ENCODE assay signal across 2 cellular contexts in genomic region chr19:40599331-40600085, GRCh38.
TF ChIP-seq lines count a peak whose summit lies in the region.

No MANE protein-coding gene starts in this region.

TF ChIP-seq in GM23338, 12 proteins besides CTCF, POLR2A, EP300 and RAD21:
- TF ChIP-seq JUNB (IDR thresholded peaks at IDR 0.05; ENCODE audit: unreplicated experiment) (no peak), POLR2AphosphoS5 (IDR thresholded peaks at IDR 0.05; ENCODE audit: low read depth) (no peak), NANOG (IDR thresholded peaks at IDR 0.05; ENCODE audit: borderline replicate concordance) (no peak), EZH2 (IDR thresholded peaks at IDR 0.05; ENCODE audit: low read depth, unreplicated experiment) (peak; percentile 56), ZNF331 (CRISPR knock-in tag; IDR thresholded peaks at IDR 0.05; ENCODE audit: low read depth) (no peak), STAT1 (IDR thresholded peaks at IDR 0.05; ENCODE audit: unreplicated experiment) (no peak), ZNF462 (CRISPR knock-in tag; IDR thresholded peaks at IDR 0.05) (no peak)
- TF ChIP-seq, protein P1, sequence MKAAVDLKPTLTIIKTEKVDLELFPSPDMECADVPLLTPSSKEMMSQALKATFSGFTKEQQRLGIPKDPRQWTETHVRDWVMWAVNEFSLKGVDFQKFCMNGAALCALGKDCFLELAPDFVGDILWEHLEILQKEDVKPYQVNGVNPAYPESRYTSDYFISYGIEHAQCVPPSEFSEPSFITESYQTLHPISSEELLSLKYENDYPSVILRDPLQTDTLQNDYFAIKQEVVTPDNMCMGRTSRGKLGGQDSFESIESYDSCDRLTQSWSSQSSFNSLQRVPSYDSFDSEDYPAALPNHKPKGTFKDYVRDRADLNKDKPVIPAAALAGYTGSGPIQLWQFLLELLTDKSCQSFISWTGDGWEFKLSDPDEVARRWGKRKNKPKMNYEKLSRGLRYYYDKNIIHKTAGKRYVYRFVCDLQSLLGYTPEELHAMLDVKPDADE (IDR thresholded peaks at IDR 0.05): no peak
- TF ChIP-seq, protein P2, sequence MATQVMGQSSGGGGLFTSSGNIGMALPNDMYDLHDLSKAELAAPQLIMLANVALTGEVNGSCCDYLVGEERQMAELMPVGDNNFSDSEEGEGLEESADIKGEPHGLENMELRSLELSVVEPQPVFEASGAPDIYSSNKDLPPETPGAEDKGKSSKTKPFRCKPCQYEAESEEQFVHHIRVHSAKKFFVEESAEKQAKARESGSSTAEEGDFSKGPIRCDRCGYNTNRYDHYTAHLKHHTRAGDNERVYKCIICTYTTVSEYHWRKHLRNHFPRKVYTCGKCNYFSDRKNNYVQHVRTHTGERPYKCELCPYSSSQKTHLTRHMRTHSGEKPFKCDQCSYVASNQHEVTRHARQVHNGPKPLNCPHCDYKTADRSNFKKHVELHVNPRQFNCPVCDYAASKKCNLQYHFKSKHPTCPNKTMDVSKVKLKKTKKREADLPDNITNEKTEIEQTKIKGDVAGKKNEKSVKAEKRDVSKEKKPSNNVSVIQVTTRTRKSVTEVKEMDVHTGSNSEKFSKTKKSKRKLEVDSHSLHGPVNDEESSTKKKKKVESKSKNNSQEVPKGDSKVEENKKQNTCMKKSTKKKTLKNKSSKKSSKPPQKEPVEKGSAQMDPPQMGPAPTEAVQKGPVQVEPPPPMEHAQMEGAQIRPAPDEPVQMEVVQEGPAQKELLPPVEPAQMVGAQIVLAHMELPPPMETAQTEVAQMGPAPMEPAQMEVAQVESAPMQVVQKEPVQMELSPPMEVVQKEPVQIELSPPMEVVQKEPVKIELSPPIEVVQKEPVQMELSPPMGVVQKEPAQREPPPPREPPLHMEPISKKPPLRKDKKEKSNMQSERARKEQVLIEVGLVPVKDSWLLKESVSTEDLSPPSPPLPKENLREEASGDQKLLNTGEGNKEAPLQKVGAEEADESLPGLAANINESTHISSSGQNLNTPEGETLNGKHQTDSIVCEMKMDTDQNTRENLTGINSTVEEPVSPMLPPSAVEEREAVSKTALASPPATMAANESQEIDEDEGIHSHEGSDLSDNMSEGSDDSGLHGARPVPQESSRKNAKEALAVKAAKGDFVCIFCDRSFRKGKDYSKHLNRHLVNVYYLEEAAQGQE (IDR thresholded peaks at IDR 0.05; ENCODE audit: unreplicated experiment): no peak

TF ChIP-seq in H1, 55 proteins besides CTCF, POLR2A, EP300 and RAD21:
- TF ChIP-seq TCF12 (IDR thresholded peaks at IDR 0.05; ENCODE audit: low read depth, low read length) (no peak), KDM5A (IDR thresholded peaks at IDR 0.05; ENCODE audit: low read length) (no peak), BRCA1 (IDR thresholded peaks at IDR 0.05; ENCODE audit: low read depth, low read length) (no peak), CBX5 (IDR thresholded peaks at IDR 0.05; ENCODE audit: low read depth, low read length) (no peak), HDAC2 (IDR thresholded peaks at IDR 0.05; ENCODE audit: borderline replicate concordance in 1 of 2, low read depth in 2 of 2, low read length in 2 of 2) (no peak), CTBP2 (IDR thresholded peaks at IDR 0.05; ENCODE audit: borderline replicate concordance, insufficient read depth, insufficient read length, low read length) (no peak), RBBP5 (IDR thresholded peaks at IDR 0.05; ENCODE audit: borderline replicate concordance, low read depth, low read length) (no peak)
- TF ChIP-seq, protein P3, sequence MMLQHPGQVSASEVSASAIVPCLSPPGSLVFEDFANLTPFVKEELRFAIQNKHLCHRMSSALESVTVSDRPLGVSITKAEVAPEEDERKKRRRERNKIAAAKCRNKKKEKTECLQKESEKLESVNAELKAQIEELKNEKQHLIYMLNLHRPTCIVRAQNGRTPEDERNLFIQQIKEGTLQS (IDR thresholded peaks at IDR 0.05; ENCODE audit: insufficient read depth, low read depth, low read length): no peak
